Comparison of ENCODE assay signal across 12 cellular contexts in the genomic region with DNA sequence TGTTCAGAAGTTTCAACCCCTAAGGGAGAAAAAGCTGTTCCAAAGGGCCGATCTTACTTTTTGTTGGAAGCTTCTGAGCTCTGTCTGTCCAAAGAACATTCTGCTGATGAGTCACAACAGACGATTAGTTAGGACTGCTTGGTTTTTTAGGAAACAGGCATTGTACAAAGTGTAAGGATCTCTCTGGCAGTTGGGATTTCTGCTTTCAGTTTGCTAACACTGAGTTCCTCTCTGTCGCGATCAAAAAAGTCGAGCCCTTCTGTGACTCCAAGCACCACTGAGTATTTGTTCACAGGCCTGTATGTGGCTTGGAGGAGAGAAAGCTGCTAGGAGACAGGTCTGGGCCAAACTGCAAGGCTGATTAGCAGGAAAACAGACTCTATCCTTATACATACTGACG.
DNase-seq lines count a peak whose midpoint lies in the region; ATAC-seq and TF ChIP-seq lines count a peak whose summit lies in the region.
"Had no signal": no experiment of that assay in that cellular context is flagged by ENCODE, and none has a peak within 500 bp of the region (broad histone marks: within the 10 kb centered on the region; RNA-seq: fewer than 3 reads in every experiment).

No MANE protein-coding gene starts in this region.

- H3K27ac ChIP-seq in cingulate gyrus (ENCODE audit: low read depth, low read length): peak overlapping the region; percentile 35
- H3K27ac ChIP-seq in lung (ENCODE audit: low read depth in 1 of 2, low read length in 1 of 2): peak overlapping the region; percentile 14 to 39
- peak overlapping the region; percentile 33 for H3K27ac ChIP-seq in temporal lobe (ENCODE audit: low read depth, low read length)

- H3K4me1 ChIP-seq in lung (ENCODE audit: control insufficient read depth in 2 of 2, insufficient read depth in 2 of 2, low read length in 2 of 2): peaks cover 0 to 11% of the 10 kb centered on the region in 2 donors

- no peaks in the 10 kb centered on the region for H3K27me3 ChIP-seq in lung (ENCODE audit: control insufficient read depth, insufficient read depth)

- H3K36me3 ChIP-seq in lung (ENCODE audit: control insufficient read depth in 2 of 2, insufficient read depth in 2 of 2, low read length in 2 of 2): no peaks in the 10 kb centered on the region

- TF ChIP-seq CTCF in lung (IDR thresholded peaks at IDR 0.05; ENCODE audit: control extremely low read depth, extremely low read depth) (no peak), GM10266 (IDR thresholded peaks at IDR 0.05; ENCODE audit: control insufficient read depth, insufficient read depth, low read depth, missing control alignments) (no peak)

- 53 to 63% methylated on average over 6 of the region's 6 CpGs for WGBS in lung, 2 donors

- ATAC-seq in lung (ENCODE audit: insufficient read depth, low FRiP score): peak; percentile 34
- ATAC-seq: HCT116 had no signal

- peak; percentile 34 for DNase-seq in NCI-H226
- DNase-seq in lung (ENCODE audit: low spot score): no peak
- no peak for DNase-seq in GM10266 (ENCODE audit: extremely low spot score)
- no peak for DNase-seq in activated T-cell treated with anti-CD3 and anti-CD28 coated beads for 4 hours
- no peak for DNase-seq in activated CD4-positive, alpha-beta T cell treated with anti-CD3 and anti-CD28 coated beads for 1 hour
- DNase-seq in C1 segment of cervical spinal cord (lab: John Stamatoyannopoulos, UW): no peak
- DNase-seq: activated naive CD4-positive, alpha-beta T cell treated with anti-CD3 and anti-CD28 coated beads, Interleukin-2, amount 10 ng/mL, durations not matched to agents 7 days and 5 days; NCI-H1092; T1000 had no signal

- H3K4me3 ChIP-seq in lung: no peak overlapping the region

- no peaks in the 10 kb centered on the region for H3K9me3 ChIP-seq in lung (ENCODE audit: control insufficient read depth in 2 of 2, insufficient read depth in 1 of 2, low read length in 1 of 2)
